In the genomic region with DNA sequence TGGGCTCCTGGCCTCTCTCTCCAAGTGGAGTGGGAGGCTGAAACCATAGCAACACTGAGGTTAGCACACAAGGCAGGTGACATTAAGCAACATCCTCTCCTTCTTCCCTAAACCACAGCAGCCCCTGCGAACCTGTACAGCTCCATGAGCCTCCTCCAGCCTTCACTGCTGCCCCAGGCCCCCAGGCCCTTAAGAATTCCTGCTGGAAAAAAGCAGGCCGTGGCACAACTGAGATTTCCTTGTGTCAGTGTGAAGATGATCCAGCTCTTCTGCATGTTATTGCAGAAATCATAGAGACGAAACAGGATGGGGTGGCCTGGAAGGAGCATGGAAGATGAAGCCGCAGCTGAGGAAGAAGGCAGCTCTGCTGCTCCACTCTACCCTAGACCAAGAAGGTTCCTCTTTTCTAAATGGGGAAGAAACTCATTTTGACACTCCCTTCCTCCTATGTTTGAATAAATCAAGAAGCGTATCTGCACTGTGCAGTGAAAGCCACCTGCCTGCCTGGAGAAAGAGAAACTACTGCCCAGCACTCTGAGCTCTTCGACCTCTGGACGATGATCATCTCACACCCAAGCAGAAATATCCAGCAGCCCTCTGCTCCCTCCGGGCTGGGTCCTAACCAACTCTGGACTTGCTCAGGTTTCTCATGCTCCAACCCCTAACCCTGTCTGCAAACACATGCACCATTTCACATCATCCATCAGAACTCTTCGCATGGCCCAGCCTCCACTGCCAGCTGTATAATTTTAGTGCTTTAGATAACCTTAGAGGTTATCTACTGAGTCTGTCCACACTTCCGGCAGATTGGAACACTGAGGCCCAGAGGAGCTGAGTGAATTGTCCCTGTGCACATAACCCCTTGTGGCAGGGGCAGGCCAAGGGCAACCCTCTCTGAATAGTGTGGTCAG, we compare ENCODE assay signal across 8 cellular contexts. TPM values are rescaled to one million over a fixed set of nuclear protein-coding genes. Genes with fewer than 3 reads are reported as not detected.
A peak's percentile ranks its signal among the peaks of the same experiment; 100 is the strongest.
DNase-seq lines count a peak whose midpoint lies in the region; ATAC-seq and TF ChIP-seq lines count a peak whose summit lies in the region.

No MANE protein-coding gene starts in this region.

- no peaks in the 10 kb centered on the region for H3K36me3 ChIP-seq in osteoblast (ENCODE audit: insufficient read depth, low read length)

- H3K4me3 ChIP-seq in osteoblast (ENCODE audit: insufficient read depth, low read length): no peak overlapping the region

- ATAC-seq in HG03520 (IDR thresholded peaks at IDR 0.05; ENCODE audit: unreplicated experiment): peak; percentile 90

- peaks cover 3% of the 10 kb centered on the region for H4K20me1 ChIP-seq in osteoblast (ENCODE audit: insufficient read depth, low read length)

- no peaks in the 10 kb centered on the region for H3K9me3 ChIP-seq in osteoblast (ENCODE audit: low read depth, low read length)

- no peaks in the 10 kb centered on the region for H3K4me1 ChIP-seq in osteoblast (ENCODE audit: insufficient read depth, low read length)

- no peaks in the 10 kb centered on the region for H3K79me2 ChIP-seq in osteoblast (ENCODE audit: insufficient read depth, low read length)

- no peak for TF ChIP-seq CTCF in GM20000 (IDR thresholded peaks at IDR 0.05; ENCODE audit: extremely low read depth, missing control alignments)
- no peak for TF ChIP-seq CTCF in osteoblast (IDR thresholded peaks at IDR 0.05; ENCODE audit: extremely low read depth, low read depth, low read length)

- H3K4me2 ChIP-seq in osteoblast (ENCODE audit: insufficient read depth, low read length): no peak overlapping the region

- no peaks in the 10 kb centered on the region for H3K27me3 ChIP-seq in osteoblast (ENCODE audit: insufficient read depth, low read length)

- no peak overlapping the region for H2AFZ ChIP-seq in osteoblast (ENCODE audit: low read length)

- H3K27ac ChIP-seq in osteoblast (ENCODE audit: low read depth, low read length): no peak overlapping the region

- DNase-seq in GDM1 (lab: John Stamatoyannopoulos, UW) (peak; percentile 78), GM20000 (ENCODE audit: low spot score) (peak; percentile 76), globus pallidus (ENCODE audit: low spot score) (peak; percentile 43), DMS153 treated with DMSO at 0.1 percent for 48 hours (lab: John Stamatoyannopoulos, UW; ENCODE audit: unreplicated experiment) (no peak), osteoblast (ENCODE audit: insufficient read length, low spot score, missing footprints) (no peak), UCSD-AML1 (lab: John Stamatoyannopoulos, UW; ENCODE audit: unreplicated experiment) (no peak)
- DNase-seq in stimulated activated CD4-positive, alpha-beta T cell treated with anti-CD3 and anti-CD28 coated beads, Interleukin-4, amount 100 ng/mL, for 24 hours: no peak

RNA-seq across cellular contexts. Expression of gene SH3BP5L, which starts 20.7 kb away (rescaled TPM):
- total RNA-seq in osteoblast: 23.6 and 25.3 TPM in 2 replicates

RNA-seq across cellular contexts. Expression of gene ZNF672, which starts 33.0 kb away (rescaled TPM):
- total RNA-seq in osteoblast: 15.2 and 15.3 TPM in 2 replicates

RNA-seq across cellular contexts. Expression of gene LYPD8, which starts 49.5 kb away (rescaled TPM):
- not detected in 2 replicates for total RNA-seq in osteoblast

RNA-seq across cellular contexts. Expression of gene ZNF692, which starts 53.9 kb away (rescaled TPM):
- 9.1 and 12.3 TPM in 2 replicates for total RNA-seq in osteoblast

Comparison
In these comparisons a context has a peak if more than half of its experiments do, and no peak if none do; other contexts are left out.
1. DNase-seq: peak in GDM1 (single experiment), GM20000 (single experiment) and globus pallidus (single experiment); none in DMS153 treated with DMSO at 0.1 percent for 48 hours (single experiment), osteoblast (single experiment), UCSD-AML1 (single experiment) and stimulated activated CD4-positive, alpha-beta T cell treated with anti-CD3 and anti-CD28 coated beads, Interleukin-4, amount 100 ng/mL, for 24 hours (single experiment).